In genomic region chr16:57694556-57695377, GRCh38 we compare ENCODE assay signal across 7 cellular contexts. TPM values are rescaled to one million over a fixed set of nuclear protein-coding genes. Genes with fewer than 3 reads are reported as not detected.
A peak's percentile ranks its signal among the peaks of the same experiment; 100 is the strongest.
DNase-seq lines count a peak whose midpoint lies in the region; FAIRE-seq and TF ChIP-seq lines count a peak whose summit lies in the region.

Gene DRC7, plus strand, starts transcription at chr16:57694806. Its CDS starts 3,144 bp downstream, at chr16:57697950.

- H3K4me1 ChIP-seq in OCI-LY7 (ENCODE audit: insufficient read depth, low read length, poor library complexity, severe bottlenecking), result peaks cover 14% of the 10 kb centered on the region
- no peaks in the 10 kb centered on the region for H3K4me1 ChIP-seq in iPS-15b (ENCODE audit: control insufficient read depth, insufficient read depth, low read length)
- no peaks in the 10 kb centered on the region for H3K4me1 ChIP-seq in osteoblast (ENCODE audit: insufficient read depth, low read length)

- no peaks in the 10 kb centered on the region for H3K9me3 Mint-ChIP-seq in brain

- intact Hi-C loops in OCI-LY7 (cut with micrococcal nuclease; ENCODE audit: unreplicated experiment), result no loop called here

- H3K36me3 Mint-ChIP-seq in brain, result no peaks in the 10 kb centered on the region

- no peaks in the 10 kb centered on the region for H4K20me1 ChIP-seq in OCI-LY7 (ENCODE audit: insufficient read depth, low read length)
- no peaks in the 10 kb centered on the region for H4K20me1 ChIP-seq in osteoblast (ENCODE audit: insufficient read depth, low read length)

- TF ChIP-seq CTCF in OCI-LY7 (conservative IDR thresholded peaks at IDR 0.05; ENCODE audit: low read length) (no peak), brain (conservative IDR thresholded peaks at IDR 0.05) (no peak), osteoblast (IDR thresholded peaks at IDR 0.05; ENCODE audit: extremely low read depth, low read depth, low read length) (no peak)

- no peaks in the 10 kb centered on the region for H3K9me3 ChIP-seq in OCI-LY7 (ENCODE audit: low read length)
- H3K9me3 ChIP-seq in iPS-15b (ENCODE audit: control insufficient read depth, insufficient read depth, low read length), result no peaks in the 10 kb centered on the region
- H3K9me3 ChIP-seq in osteoblast (ENCODE audit: low read depth, low read length), result no peaks in the 10 kb centered on the region

- no peak within 1 kb of the TSS for H3K27ac ChIP-seq in OCI-LY7 (ENCODE audit: low read depth, low read length, poor library complexity, severe bottlenecking)
- H3K27ac ChIP-seq in osteoblast (ENCODE audit: low read depth, low read length), result no peak within 1 kb of the TSS

- no peaks in the 10 kb centered on the region for H3K36me3 ChIP-seq in OCI-LY7 (ENCODE audit: insufficient read depth, low read length)
- H3K36me3 ChIP-seq in iPS-15b (ENCODE audit: control insufficient read depth, insufficient read depth, low read length), result no peaks in the 10 kb centered on the region
- no peaks in the 10 kb centered on the region for H3K36me3 ChIP-seq in osteoblast (ENCODE audit: insufficient read depth, low read length)

- H3K27me3 Mint-ChIP-seq in brain, result peaks cover 7% of the 10 kb centered on the region

- POLR2A ChIA-PET in OCI-LY7 (lab: Charles Lee), result no interaction called here

- H3K4me3 ChIP-seq in OCI-LY7 (ENCODE audit: low read depth, low read length, poor library complexity, severe bottlenecking), result peak within 1 kb of the TSS; percentile 53
- H3K4me3 ChIP-seq in iPS-15b (ENCODE audit: low read depth, low read length), result peak within 1 kb of the TSS; percentile 46
- H3K4me3 ChIP-seq in osteoblast (ENCODE audit: insufficient read depth, low read length), result no peak within 1 kb of the TSS

- peaks cover 15% of the 10 kb centered on the region for H3K4me1 Mint-ChIP-seq in brain

- peak within 1 kb of the TSS; percentile 19 to 89 (median 88) for H3K27ac Mint-ChIP-seq in brain

- peak within 1 kb of the TSS; percentile 85 to 91 (median 89) for H3K4me3 Mint-ChIP-seq in brain

- no TSS peak for BruUV-seq in OCI-LY7 (replicated peaks; lab: Mats Ljungman, UMichigan)

- H3K4me2 ChIP-seq in OCI-LY7 (ENCODE audit: low read length) (peak within 1 kb of the TSS; percentile 65), osteoblast (ENCODE audit: insufficient read depth, low read length) (no peak within 1 kb of the TSS)

- CTCF ChIA-PET in OCI-LY7 (lab: Charles Lee; ENCODE audit: unreplicated experiment), result no interaction called here

- H2AFZ ChIP-seq in OCI-LY7 (ENCODE audit: low read length) (peak within 1 kb of the TSS; percentile 90; the same call in 1 of the 2 replicates), osteoblast (ENCODE audit: low read length) (no peak within 1 kb of the TSS)

- H3K79me2 ChIP-seq in OCI-LY7 (ENCODE audit: insufficient read depth, low read depth, low read length) (no peaks in the 10 kb centered on the region), osteoblast (ENCODE audit: insufficient read depth, low read length) (no peaks in the 10 kb centered on the region)

- no peaks in the 10 kb centered on the region for H3K9me2 ChIP-seq in OCI-LY7 (ENCODE audit: insufficient read depth, low read length)

- H3K27me3 ChIP-seq in iPS-15b (ENCODE audit: control insufficient read depth, insufficient read depth, low read length) (no peaks in the 10 kb centered on the region), osteoblast (ENCODE audit: insufficient read depth, low read length) (peaks cover 23% of the 10 kb centered on the region)

- DNase-seq in GF-D8 (lab: John Stamatoyannopoulos, UW) (peak; percentile 89), HTR-8/SVneo (ENCODE audit: insufficient read length, low spot score) (peak; percentile 68), OCI-LY7 (ENCODE audit: low spot score) (peak; percentile 58), osteoblast (ENCODE audit: insufficient read length, low spot score, missing footprints) (no peak)
- DNase-seq in stimulated activated CD8-positive, alpha-beta memory T cell treated with anti-CD3 and anti-CD28 coated beads, Interleukin-4, amount 100 ng/mL, for 48 hours, result peak; percentile 42

- H3K9ac ChIP-seq in iPS-15b (ENCODE audit: low read depth, low read length), result no peak within 1 kb of the TSS

- no peak for FAIRE-seq in HTR-8/SVneo (lab: Jason Lieb, UNC)

RNA-seq across cellular contexts. Expression of gene DRC7, which starts in this region (rescaled TPM):
- 0.05 and 0.44 TPM in 2 replicates for total RNA-seq in OCI-LY7 (2014; rRNA removed; shearing (Covaris generic))
- total RNA-seq in OCI-LY7 (2022) (0.46 and 0.55 TPM in 2 replicates), osteoblast (not detected in 2 replicates)
- polyA plus RNA-seq in brain (ENCODE audit: insufficient read depth, low read depth, low replicate concordance), result 2.4 TPM

Comparison
In these comparisons a context has a peak if more than half of its experiments do, and no peak if none do; other contexts are left out.
1. Peak in DNase-seq, H3K4me3 ChIP-seq and H3K4me2 ChIP-seq in OCI-LY7; RNA of the gene not detected or under 1 TPM.